Comparison of ENCODE assay signal across 10 cellular contexts in the genomic region with DNA sequence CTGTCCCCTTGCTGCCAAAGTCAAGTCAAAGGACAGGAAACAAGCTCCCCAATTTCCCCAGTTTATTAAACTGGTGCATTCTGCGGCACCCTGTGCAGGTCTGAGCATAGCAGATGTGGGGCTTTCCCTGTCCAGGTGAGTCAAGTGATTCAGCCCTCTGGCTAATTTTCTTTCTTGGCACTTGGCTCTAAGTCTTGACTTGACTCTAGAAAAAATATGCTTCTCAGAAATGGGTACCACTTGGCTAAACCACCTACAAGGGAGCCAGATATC. TPM values are rescaled to one million over a fixed set of nuclear protein-coding genes. Genes with fewer than 3 reads are reported as not detected.
DNase-seq lines count a peak whose midpoint lies in the region; ATAC-seq, FAIRE-seq and TF ChIP-seq lines count a peak whose summit lies in the region.
"Not testable (repeated sequence)": the region's sequence is repeated elsewhere in the genome, so short reads cannot be mapped to it uniquely, and the experiment has no call there.
"Had no signal": no experiment of that assay in that cellular context is flagged by ENCODE, and none has a peak within 500 bp of the region (broad histone marks: within the 10 kb centered on the region; RNA-seq: fewer than 3 reads in every experiment).

No MANE protein-coding gene starts in this region.

- not testable (repeated sequence) for H3K4me3 ChIP-seq in pancreas

- peak; percentile 65 to 73 for ATAC-seq in activated CD4-positive, CD25-positive, alpha-beta regulatory T cell treated with anti-CD3 and anti-CD28 coated beads, Interleukin-2, amount 50 U/mL, for 24 hours
- peak; percentile 66 to 74 for ATAC-seq in activated T-cell treated with anti-CD3 and anti-CD28 coated beads, Interleukin-2, amount 50 U/mL, for 72 hours (replicated peaks in 1 of 2)
- peak; percentile 54 for ATAC-seq in activated naive CD8-positive, alpha-beta T cell treated with anti-CD3 and anti-CD28 coated beads, Interleukin-2, amount 50 U/mL, for 24 hours
- ATAC-seq in esophagus mucosa (peak; percentile 91), left lobe of liver (peak; percentile 6), pancreas (peak; percentile 5 to 62 (median 38))
- ATAC-seq in stimulated activated naive CD8-positive, alpha-beta T cell treated with anti-CD3 and anti-CD28 coated beads, Interleukin-15, amount 100 ng/mL, for 72 hours: peak; percentile 86

- not testable (repeated sequence) for H3K9me3 ChIP-seq in pancreas

- H3K4me1 Mint-ChIP-seq in activated T-cell treated with anti-CD3 and anti-CD28 coated beads, Interleukin-2, amount 50 U/mL, for 72 hours (ENCODE audit: low read depth); activated naive CD8-positive, alpha-beta T cell treated with anti-CD3 and anti-CD28 coated beads, Interleukin-2, amount 50 U/mL, for 24 hours: not testable (repeated sequence)
- H3K4me1 Mint-ChIP-seq in stimulated activated naive CD8-positive, alpha-beta T cell treated with anti-CD3 and anti-CD28 coated beads, Interleukin-15, amount 100 ng/mL, for 72 hours: peaks cover 10% of the 10 kb centered on the region

- no CpG with 5 or more reads among the region's 1 CpG for WGBS in pancreas, 2 donors

- not testable (repeated sequence) for H3K36me3 ChIP-seq in pancreas

- not testable (repeated sequence) for H3K36me3 Mint-ChIP-seq in activated T-cell treated with anti-CD3 and anti-CD28 coated beads, Interleukin-2, amount 50 U/mL, for 72 hours (ENCODE audit: insufficient read depth in 2 of 2); activated naive CD8-positive, alpha-beta T cell treated with anti-CD3 and anti-CD28 coated beads, Interleukin-2, amount 50 U/mL, for 24 hours (ENCODE audit: low read depth)

- intact Hi-C loops in pancreas (cut with DNase I): not testable (repeated sequence)

- not testable (repeated sequence) for DNase-seq in activated T-cell treated with anti-CD3 and anti-CD28 coated beads, Interleukin-2, amount 50 U/mL, for 72 hours; activated naive CD8-positive, alpha-beta T cell treated with anti-CD3 and anti-CD28 coated beads, Interleukin-2, amount 50 U/mL, for 24 hours; left lobe of liver (ENCODE audit: low spot score); pancreas; stimulated activated naive CD8-positive, alpha-beta T cell treated with anti-CD3 and anti-CD28 coated beads, Interleukin-15, amount 100 ng/mL, for 72 hours

- not testable (repeated sequence) for H3K9me3 Mint-ChIP-seq in activated T-cell treated with anti-CD3 and anti-CD28 coated beads, Interleukin-2, amount 50 U/mL, for 72 hours; activated naive CD8-positive, alpha-beta T cell treated with anti-CD3 and anti-CD28 coated beads, Interleukin-2, amount 50 U/mL, for 24 hours; stimulated activated naive CD8-positive, alpha-beta T cell treated with anti-CD3 and anti-CD28 coated beads, Interleukin-15, amount 100 ng/mL, for 72 hours

- H3K27ac Mint-ChIP-seq in activated T-cell treated with anti-CD3 and anti-CD28 coated beads, Interleukin-2, amount 50 U/mL, for 72 hours; activated naive CD8-positive, alpha-beta T cell treated with anti-CD3 and anti-CD28 coated beads, Interleukin-2, amount 50 U/mL, for 24 hours; stimulated activated naive CD8-positive, alpha-beta T cell treated with anti-CD3 and anti-CD28 coated beads, Interleukin-15, amount 100 ng/mL, for 72 hours: not testable (repeated sequence)

- H3K27me3 ChIP-seq in pancreas: not testable (repeated sequence)

- not testable (repeated sequence) for FAIRE-seq in pancreas (lab: Jason Lieb, UNC)

- H3K4me1 ChIP-seq in pancreas: not testable (repeated sequence)

- H3K4me3 Mint-ChIP-seq in activated T-cell treated with anti-CD3 and anti-CD28 coated beads, Interleukin-2, amount 50 U/mL, for 72 hours; activated naive CD8-positive, alpha-beta T cell treated with anti-CD3 and anti-CD28 coated beads, Interleukin-2, amount 50 U/mL, for 24 hours; stimulated activated naive CD8-positive, alpha-beta T cell treated with anti-CD3 and anti-CD28 coated beads, Interleukin-15, amount 100 ng/mL, for 72 hours: not testable (repeated sequence)

- TF ChIP-seq CTCF in pancreas (IDR thresholded peaks at IDR 0.05): not testable (repeated sequence)

- not testable (repeated sequence) for H3K27me3 Mint-ChIP-seq in activated T-cell treated with anti-CD3 and anti-CD28 coated beads, Interleukin-2, amount 50 U/mL, for 72 hours (ENCODE audit: low read depth); activated naive CD8-positive, alpha-beta T cell treated with anti-CD3 and anti-CD28 coated beads, Interleukin-2, amount 50 U/mL, for 24 hours; stimulated activated naive CD8-positive, alpha-beta T cell treated with anti-CD3 and anti-CD28 coated beads, Interleukin-15, amount 100 ng/mL, for 72 hours

- H3K27ac ChIP-seq in pancreas: not testable (repeated sequence)

RNA-seq across cellular contexts. Expression of a gene that starts 40.0 kb away (rescaled TPM):
- total RNA-seq in activated T-cell treated with anti-CD3 and anti-CD28 coated beads, Interleukin-2, amount 50 U/mL, for 72 hours: under 1 TPM; 0.05 to 0.14 TPM
- total RNA-seq in esophagus mucosa (not detected), left lobe of liver (not detected), pancreas (under 1 TPM in 5 of 6 donors, not detected in 1; 0.03 to 0.43 (median 0.06) TPM)
- under 1 TPM; 0.08 to 0.38 TPM for polyA plus RNA-seq in pancreas
- total RNA-seq: A172, Calu3, HFFc6 had no signal

RNA-seq across cellular contexts. Expression of a gene that starts 52.8 kb away (rescaled TPM):
- 10 to 100 TPM; 11.1 to 11.3 TPM for total RNA-seq in activated T-cell treated with anti-CD3 and anti-CD28 coated beads, Interleukin-2, amount 50 U/mL, for 72 hours
- total RNA-seq in esophagus mucosa (2.3 TPM), left lobe of liver (5.1 TPM), pancreas (10 to 100 TPM in 2 of 6 donors, 1 to 10 TPM in 4; 4.8 to 11.1 (median 8.4) TPM)
- 10 to 100 TPM; 15.3 to 17.7 TPM for polyA plus RNA-seq in pancreas

Comparison
In these comparisons a context has a peak if more than half of its experiments do, and no peak if none do; other contexts are left out.
1. ATAC-seq: peak in every context shown above with its lines; median percentile 91 in esophagus mucosa; 86 in stimulated activated naive CD8-positive, alpha-beta T cell treated with anti-CD3 and anti-CD28 coated beads, Interleukin-15, amount 100 ng/mL, for 72 hours; 70 in activated T-cell treated with anti-CD3 and anti-CD28 coated beads, Interleukin-2, amount 50 U/mL, for 72 hours; 69 in activated CD4-positive, CD25-positive, alpha-beta regulatory T cell treated with anti-CD3 and anti-CD28 coated beads, Interleukin-2, amount 50 U/mL, for 24 hours; 54 in activated naive CD8-positive, alpha-beta T cell treated with anti-CD3 and anti-CD28 coated beads, Interleukin-2, amount 50 U/mL, for 24 hours; 38 in pancreas; 6 in left lobe of liver.